Comparison of ENCODE assay signal across 24 cellular contexts in the genomic region with DNA sequence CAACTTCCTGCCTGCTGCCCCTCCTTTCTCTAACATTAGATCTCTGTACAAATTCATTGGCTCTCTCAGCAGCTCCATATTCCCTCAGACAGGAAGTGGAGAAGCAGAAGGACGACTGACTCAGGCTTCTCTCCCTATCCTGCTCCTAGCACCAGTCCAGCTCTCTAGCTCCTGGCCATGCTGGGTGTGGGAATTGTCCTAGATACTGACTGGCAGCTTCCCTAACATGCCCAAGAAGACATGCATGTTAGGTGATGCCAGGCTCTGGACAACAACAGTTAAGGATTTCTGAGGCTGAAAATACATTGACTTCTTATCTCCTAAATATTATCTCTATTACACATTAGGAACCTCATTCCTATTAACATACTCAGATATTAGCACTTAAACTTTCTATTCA.
DNase-seq lines count a peak whose midpoint lies in the region; ATAC-seq, FAIRE-seq and TF ChIP-seq lines count a peak whose summit lies in the region.
"Had no signal": no experiment of that assay in that cellular context is flagged by ENCODE, and none has a peak within 500 bp of the region (broad histone marks: within the 10 kb centered on the region; RNA-seq: fewer than 3 reads in every experiment).

No MANE protein-coding gene starts in this region.

- H3K27ac Mint-ChIP-seq in HFFc6, result peak overlapping the region; percentile 39; the same call in 1 of the 2 replicates
- H3K27ac Mint-ChIP-seq: CD8-positive, alpha-beta memory T cell had no signal

- TF ChIP-seq POLR2A in breast epithelium (IDR thresholded peaks at IDR 0.05) (no peak), lower leg skin (IDR thresholded peaks at IDR 0.05) (no peak)

- H3K9ac ChIP-seq in mammary epithelial cell (ENCODE audit: insufficient read depth, low read length), result no peak overlapping the region

- intact Hi-C loops in mammary epithelial cell (cut with micrococcal nuclease) (no loop called here), breast epithelium (cut with DNase I; ENCODE audit: low total_unique reads) (no loop called here), lower leg skin (cut with DNase I; ENCODE audit: low total_unique reads) (no loop called here)

- no peak overlapping the region for H3K27ac ChIP-seq in mammary epithelial cell (ENCODE audit: insufficient read depth, low read depth, low read length)
- H3K27ac ChIP-seq in breast epithelium, result no peak overlapping the region
- no peak overlapping the region for H3K27ac ChIP-seq in osteoblast (ENCODE audit: low read depth, low read length)

- dilution Hi-C loops in mammary epithelial cell (cut with HindIII; ENCODE audit: low sequenced_read_pairs), result no loop called here

- H3K36me3 Mint-ChIP-seq in HFFc6 (ENCODE audit: low read depth), result peaks cover 22% of the 10 kb centered on the region

- H3K4me3 ChIP-seq in mammary epithelial cell (replicated peaks in 1 of 3; ENCODE audit: insufficient read depth in 1 of 3, low read depth in 2 of 3, low read length in 3 of 3) (no peak overlapping the region), breast epithelium (no peak overlapping the region), bronchial epithelial cell (ENCODE audit: low read depth, low read length) (no peak overlapping the region), osteoblast (ENCODE audit: insufficient read depth, low read length) (no peak overlapping the region), lower leg skin (ENCODE audit: low read depth, poor library complexity, severe bottlenecking) (no peak overlapping the region)

- H2AFZ ChIP-seq in mammary epithelial cell (ENCODE audit: low read depth, low read length), result peak overlapping the region; percentile 86
- H2AFZ ChIP-seq in osteoblast (ENCODE audit: low read length), result peak overlapping the region; percentile 45

- no peak for ATAC-seq in GM21447 (IDR thresholded peaks at IDR 0.05; ENCODE audit: unreplicated experiment)
- ATAC-seq: HepG2 had no signal

- peaks cover 10% of the 10 kb centered on the region for H3K4me1 Mint-ChIP-seq in HFFc6 (ENCODE audit: low read depth)

- no peak for FAIRE-seq in bronchial epithelial cell (lab: Jason Lieb, UNC)
- FAIRE-seq: GM19239, H54, HepG2 had no signal

- no peaks in the 10 kb centered on the region for H3K79me2 ChIP-seq in mammary epithelial cell (ENCODE audit: insufficient read depth, low read length)
- H3K79me2 ChIP-seq in osteoblast (ENCODE audit: insufficient read depth, low read length), result no peaks in the 10 kb centered on the region

- H3K9me3 ChIP-seq in mammary epithelial cell (replicated peaks; ENCODE audit: insufficient read depth, low read length) (peaks cover 4% of the 10 kb centered on the region), breast epithelium (peaks cover 16 to 21% of the 10 kb centered on the region in 2 donors), osteoblast (ENCODE audit: low read depth, low read length) (peaks cover 2% of the 10 kb centered on the region)

- no peak for TF ChIP-seq CTCF in mammary epithelial cell (conservative IDR thresholded peaks at IDR 0.05 in 1 of 2, IDR thresholded peaks at IDR 0.05 in 1 of 2; ENCODE audit: extremely low read depth in 1 of 2, insufficient read depth in 1 of 2, low read depth in 1 of 2, low read length in 2 of 2)
- no peak for TF ChIP-seq CTCF in breast epithelium (IDR thresholded peaks at IDR 0.05)
- no peak for TF ChIP-seq CTCF in HFFc6 (IDR thresholded peaks at IDR 0.05)
- TF ChIP-seq CTCF in bronchial epithelial cell (IDR thresholded peaks at IDR 0.05; ENCODE audit: insufficient read depth, low read length, severe bottlenecking), result no peak
- TF ChIP-seq CTCF in osteoblast (IDR thresholded peaks at IDR 0.05; ENCODE audit: extremely low read depth, low read depth, low read length), result no peak
- no peak for TF ChIP-seq CTCF in lower leg skin (IDR thresholded peaks at IDR 0.05)

- H3K4me2 ChIP-seq in mammary epithelial cell (ENCODE audit: insufficient read depth, low read depth, low read length) (no peak overlapping the region), osteoblast (ENCODE audit: insufficient read depth, low read length) (no peak overlapping the region)

- H3K4me3 Mint-ChIP-seq in HFFc6, result no peak overlapping the region
- H3K4me3 Mint-ChIP-seq: CD8-positive, alpha-beta memory T cell had no signal

- CTCF ChIA-PET in mammary epithelial cell (lab: Charles Lee; ENCODE audit: low non-redundant PET), result no interaction called here

- H4K20me1 ChIP-seq in mammary epithelial cell (ENCODE audit: insufficient read depth, low read length) (no peaks in the 10 kb centered on the region), osteoblast (ENCODE audit: insufficient read depth, low read length) (no peaks in the 10 kb centered on the region)

- DNase-seq in mammary epithelial cell (peak; percentile 16), breast epithelium (ENCODE audit: low spot score in 2 of 2) (no peak), HFFc6 (no peak), bronchial epithelial cell (ENCODE audit: low read depth) (peak; percentile 36), osteoblast (ENCODE audit: insufficient read length, low spot score, missing footprints) (no peak), HuH-7.5 (ENCODE audit: low spot score) (no peak), lower leg skin (ENCODE audit: low spot score in 2 of 2) (no peak)
- DNase-seq: 8988T; AML-193; C1 segment of cervical spinal cord; Calu3; CD8-positive, alpha-beta memory T cell; DMS153; KG1; NCI-H1092 treated with DMSO at 0.1 percent for 48 hours; NCI-H1436 treated with DMSO at 0.1 percent for 48 hours; NCI-H2029; NCI-H345; NCI-H524 treated with DMSO at 0.1 percent for 48 hours; Right ventricle myocardium superior had no signal

- in situ Hi-C loops in mammary epithelial cell (cut with MboI; ENCODE audit: low sequenced_read_pairs in 2 of 2), result no loop called here

- H3K36me3 ChIP-seq in mammary epithelial cell (ENCODE audit: insufficient read depth, low read length) (no peaks in the 10 kb centered on the region), breast epithelium (peaks cover 3% of the 10 kb centered on the region), bronchial epithelial cell (ENCODE audit: control insufficient read depth, insufficient read depth, low read length) (no peaks in the 10 kb centered on the region), osteoblast (ENCODE audit: insufficient read depth, low read length) (no peaks in the 10 kb centered on the region)

- H3K9me3 Mint-ChIP-seq in HFFc6, result peaks cover 37% of the 10 kb centered on the region

- H3K27me3 Mint-ChIP-seq in HFFc6 (ENCODE audit: insufficient read depth), result no peaks in the 10 kb centered on the region
- H3K27me3 Mint-ChIP-seq: CD8-positive, alpha-beta memory T cell had no signal

- no CpG with 5 or more reads among the region's 1 CpG for WGBS in mammary epithelial cell (ENCODE audit: low coverage, missing lambda C conversion rate)
- 58 to 65% methylated on average over 1 of the region's 1 CpG for WGBS in lower leg skin, 2 donors

- H3K27me3 ChIP-seq in mammary epithelial cell (ENCODE audit: insufficient read depth, low read length), result no peaks in the 10 kb centered on the region
- H3K27me3 ChIP-seq in breast epithelium, result no peaks in the 10 kb centered on the region
- no peaks in the 10 kb centered on the region for H3K27me3 ChIP-seq in bronchial epithelial cell (ENCODE audit: control insufficient read depth, insufficient read depth, low read length)
- H3K27me3 ChIP-seq in osteoblast (ENCODE audit: insufficient read depth, low read length), result no peaks in the 10 kb centered on the region

- no TSS peak for BruUV-seq in mammary epithelial cell (replicated peaks; lab: Mats Ljungman, UMichigan)

- H3K4me1 ChIP-seq in mammary epithelial cell (ENCODE audit: insufficient read depth, low read length) (peaks cover 13% of the 10 kb centered on the region), breast epithelium (no peaks in the 10 kb centered on the region), osteoblast (ENCODE audit: insufficient read depth, low read length) (no peaks in the 10 kb centered on the region)

Comparison
In these comparisons a context has a peak if more than half of its experiments do, and no peak if none do; other contexts are left out.
1. DNase-seq: peak in mammary epithelial cell (single experiment) and bronchial epithelial cell (single experiment); none in breast epithelium (0 of 2), HFFc6 (single experiment), osteoblast (single experiment), HuH-7.5 (single experiment) and lower leg skin (0 of 2).